ENCODE assay signal across 8 cellular contexts in genomic region chr13:52809310-52809769, GRCh38. TPM values are rescaled to one million over a fixed set of nuclear protein-coding genes. Genes with fewer than 3 reads are reported as not detected.
A peak's percentile ranks its signal among the peaks of the same experiment; 100 is the strongest.
DNase-seq lines count a peak whose midpoint lies in the region; ATAC-seq and TF ChIP-seq lines count a peak whose summit lies in the region.

No MANE protein-coding gene starts in this region.

- H3K9me3 ChIP-seq in left lung = no peaks in the 10 kb centered on the region

- peak; percentile 87 for DNase-seq in A172 (ENCODE audit: low spot score)
- DNase-seq in NCI-H1105 (lab: John Stamatoyannopoulos, UW) = peak; percentile 10
- DNase-seq in SKM-1 treated with dmso at 0.1 percent for 144 hours (lab: John Stamatoyannopoulos, UW; ENCODE audit: unreplicated experiment) = peak; percentile 96
- DNase-seq in cardiac fibroblast (ENCODE audit: low read depth in 2 of 2) = peak; percentile 48 to 55
- peak in 1 of 2 donors; percentile 52 for DNase-seq in left lung
- DNase-seq in stimulated activated naive CD8-positive, alpha-beta T cell treated with anti-CD3 and anti-CD28 coated beads, Interleukin-15, Interleukin-2, amounts not matched to agents 100 U/mL and 50 U/mL, for 24 hours = peak; percentile 56

- H3K27ac ChIP-seq in left lung = no peak overlapping the region

- peak; percentile 87 for TF ChIP-seq CTCF in GM12873 (IDR thresholded peaks at IDR 0.05; ENCODE audit: insufficient read depth, low read depth, low read length, missing control alignments)
- TF ChIP-seq CTCF in cardiac fibroblast (IDR thresholded peaks at IDR 0.05; ENCODE audit: low read depth, low read length) = peak; percentile 10
- peak; percentile 36 to 59 for TF ChIP-seq CTCF in left lung (IDR thresholded peaks at IDR 0.05)

- ATAC-seq in HG02678 (IDR thresholded peaks at IDR 0.05; ENCODE audit: unreplicated experiment) (peak; percentile 86), left lung (peak; percentile 92)
- ATAC-seq in stimulated activated naive CD8-positive, alpha-beta T cell treated with anti-CD3 and anti-CD28 coated beads, Interleukin-15, Interleukin-2, amounts not matched to agents 100 U/mL and 50 U/mL, for 24 hours = peak; percentile 72

- H3K4me1 ChIP-seq in left lung = peaks cover 0 to 9% of the 10 kb centered on the region in 2 donors

- H3K4me3 ChIP-seq in cardiac fibroblast (replicated peaks in 1 of 2; ENCODE audit: low read depth in 2 of 2, low read length in 2 of 2) (no peak overlapping the region), left lung (no peak overlapping the region)

- intact Hi-C loops in left lung (cut with DNase I) = no loop called here

- peaks cover 0 to 10% of the 10 kb centered on the region in 2 donors for H3K27me3 ChIP-seq in left lung

- no peaks in the 10 kb centered on the region for H3K36me3 ChIP-seq in left lung

RNA-seq across cellular contexts. Expression of gene PCDH8, which starts 39.1 kb away (rescaled TPM):
- total RNA-seq in A172 (2014; rRNA removed; shearing (Covaris generic)) = not detected in 2 replicates
- total RNA-seq in left lung = not detected

Comparison
In these comparisons a context has a peak if more than half of its experiments do, and no peak if none do; other contexts are left out.
1. CTCF ChIP-seq: peak in every context shown above with its lines; median percentile 87 in GM12873; 48 in left lung; 10 in cardiac fibroblast.